Comparison of ENCODE assay signal across 9 cellular contexts in the genomic region with DNA sequence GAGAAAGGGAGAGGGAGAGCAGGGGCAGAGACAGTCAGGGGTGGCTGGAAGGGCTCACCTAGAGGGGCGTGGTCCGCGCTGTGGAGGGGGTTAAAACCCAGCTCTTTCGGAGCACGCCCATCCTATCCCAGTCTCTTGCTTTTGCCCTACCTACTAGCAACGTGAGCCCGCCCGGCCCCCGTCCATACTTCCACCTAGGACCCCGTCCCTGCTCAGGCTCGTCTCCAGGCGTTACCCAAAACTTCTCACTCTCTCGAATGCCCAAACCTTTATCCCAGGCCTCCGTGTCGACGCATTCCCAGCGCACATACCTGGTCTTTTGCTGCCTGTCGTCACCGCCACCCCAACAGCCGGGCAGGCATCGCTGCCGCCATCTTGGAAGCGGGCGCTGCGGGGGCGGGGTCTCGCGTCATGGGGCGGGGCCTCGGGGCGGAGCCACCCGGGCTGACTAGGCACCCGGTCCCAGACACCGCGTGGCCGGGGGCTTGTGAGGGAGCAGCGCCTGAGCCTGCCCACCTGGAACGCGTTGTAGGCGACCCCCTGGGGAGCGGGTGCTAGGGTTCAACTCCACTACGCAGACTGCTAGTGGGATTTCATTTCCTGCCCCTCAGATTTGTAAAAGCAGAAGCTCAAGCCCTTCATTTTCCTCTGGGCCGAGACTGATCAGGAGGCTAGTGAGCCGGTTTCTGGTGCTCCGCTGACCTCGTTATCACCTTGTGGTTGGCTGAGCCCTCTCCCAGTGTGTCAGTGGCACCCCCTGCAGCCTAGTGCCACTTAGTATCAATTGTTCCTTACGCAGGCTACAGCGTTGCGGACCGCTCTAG.
DNase-seq lines count a peak whose midpoint lies in the region; ATAC-seq and FAIRE-seq lines count a peak whose summit lies in the region.
"Had no signal": no experiment of that assay in that cellular context is flagged by ENCODE, and none has a peak within 500 bp of the region (broad histone marks: within the 10 kb centered on the region; RNA-seq: fewer than 3 reads in every experiment).

A gene (minus strand): TSS at position 396 of the 824 bp plus-strand sequence. CDS start 1,447 bp downstream, outside the sequence.

- H3K27me3 ChIP-seq in effector memory CD4-positive, alpha-beta T cell (replicated peaks; ENCODE audit: control insufficient read depth, insufficient read depth, low read length, poor library complexity, severe bottlenecking), result no peaks in the 10 kb centered on the region

- H3K4me1 ChIP-seq in effector memory CD4-positive, alpha-beta T cell (ENCODE audit: control insufficient read depth, insufficient read depth, low read length, poor library complexity, severe bottlenecking), result peaks cover 35% of the 10 kb centered on the region

- peaks cover 29% of the 10 kb centered on the region for H3K36me3 ChIP-seq in effector memory CD4-positive, alpha-beta T cell (ENCODE audit: control insufficient read depth, insufficient read depth, low read length)

- DNase-seq in COLO668 (lab: John Stamatoyannopoulos, UW; ENCODE audit: unreplicated experiment), result peak; percentile 94
- peak; percentile 90 for DNase-seq in HTR-8/SVneo (ENCODE audit: insufficient read length, low spot score)
- peak; percentile 73 for DNase-seq in NOMO-1 treated with DMSO at 0.1 percent for 48 hours (lab: John Stamatoyannopoulos, UW; ENCODE audit: unreplicated experiment)
- peak; percentile 86 to 99 (median 99) for DNase-seq in activated CD8-positive, alpha-beta memory T cell treated with anti-CD3 and anti-CD28 coated beads for 48 hours (ENCODE audit: low read depth in 2 of 3, low spot score in 2 of 3)
- peak; percentile 86 for DNase-seq in effector memory CD4-positive, alpha-beta T cell
- peak; percentile 95 to 99 for DNase-seq in memory B cell (ENCODE audit: low spot score in 2 of 2)
- DNase-seq in stimulated activated CD8-positive, alpha-beta memory T cell treated with anti-CD3 and anti-CD28 coated beads, Interleukin-12 subunit alpha, Interleukin-12 subunit beta, amount 100 ng/mL, for 1 hour (ENCODE audit: low read depth), result peak; percentile 88

- H3K4me3 Mint-ChIP-seq in memory B cell, result peak within 1 kb of the TSS; percentile 100

- H3K9me3 Mint-ChIP-seq in memory B cell, result no peaks in the 10 kb centered on the region

- H3K27ac Mint-ChIP-seq in memory B cell, result peak within 1 kb of the TSS; percentile 96

- ATAC-seq in GM21360 (IDR thresholded peaks at IDR 0.05; ENCODE audit: unreplicated experiment) (peak; percentile 84), memory B cell (ENCODE audit: low read depth) (peak; percentile 92)

- peak within 1 kb of the TSS; percentile 94 for H3K27ac ChIP-seq in effector memory CD4-positive, alpha-beta T cell (ENCODE audit: insufficient read depth, low read length, poor library complexity, severe bottlenecking)

- FAIRE-seq in HTR-8/SVneo (lab: Jason Lieb, UNC), result no peak
- FAIRE-seq: islet of Langerhans had no signal

- no peaks in the 10 kb centered on the region for H3K9me3 ChIP-seq in effector memory CD4-positive, alpha-beta T cell (ENCODE audit: control insufficient read depth, low read length)

- peak within 1 kb of the TSS; percentile 97 for H3K4me3 ChIP-seq in effector memory CD4-positive, alpha-beta T cell (ENCODE audit: insufficient read depth, low read depth, low read length, poor library complexity, severe bottlenecking)

- peaks cover 47% of the 10 kb centered on the region for H3K4me1 Mint-ChIP-seq in memory B cell

- H3K27me3 Mint-ChIP-seq in memory B cell, result no peaks in the 10 kb centered on the region

- H3K36me3 Mint-ChIP-seq in memory B cell, result peaks cover 24% of the 10 kb centered on the region

Comparison
In these comparisons a context has a peak if more than half of its experiments do, and no peak if none do; other contexts are left out.
1. Peak in every context shown above with its lines: DNase-seq, ATAC-seq, H3K4me3 ChIP-seq and H3K27ac ChIP-seq.